In genomic region chr6:31927242-31927867, GRCh38 we compare ENCODE assay signal across 1 cellular context.
TF ChIP-seq lines count a peak whose summit lies in the region.

C2 (plus strand) TSS chr6:31927717; CDS start chr6:31927753, 36 bp downstream.

TF ChIP-seq in HepG2, 621 proteins besides CTCF, POLR2A, EP300 and RAD21 (continued from another document):
- TF ChIP-seq HIC2 (CRISPR knock-in tag; IDR thresholded peaks at IDR 0.05; ENCODE audit: low read depth) (0 out of 2 replicates have a peak, but pooled peaks have one; percentile 14), TGIF2 (CRISPR knock-in tag; IDR thresholded peaks at IDR 0.05) (peak; percentile 87), KDM1A (CRISPR knock-in tag; IDR thresholded peaks at IDR 0.05) (peak; percentile 92), SRSF4 (IDR thresholded peaks at IDR 0.05; ENCODE audit: low read depth, low read length, poor library complexity, severe bottlenecking) (no peak), ZSCAN30 (CRISPR knock-in tag; IDR thresholded peaks at IDR 0.05) (peak; percentile 73; the same call in 1 of the 2 replicates), XRCC5 (optimal IDR thresholded peaks at IDR 0.05; ENCODE audit: low read length) (peak; percentile 46), ZNF780A (CRISPR knock-in tag; IDR thresholded peaks at IDR 0.05) (peak; percentile 85; the same call in 1 of the 2 replicates), ZSCAN9 (CRISPR knock-in tag; IDR thresholded peaks at IDR 0.05; ENCODE audit: borderline replicate concordance) (peak; percentile 68), ZNF136 (CRISPR knock-in tag; IDR thresholded peaks at IDR 0.05; ENCODE audit: low read depth) (no peak; the same call in 1 of the 2 replicates), ZNF143 (CRISPR knock-in tag; IDR thresholded peaks at IDR 0.05) (peak; percentile 21; the same call in 1 of the 2 replicates), HDAC1 (CRISPR knock-in tag; IDR thresholded peaks at IDR 0.05) (peak; percentile 92; the same call in 1 of the 2 replicates), EHMT2 (IDR thresholded peaks at IDR 0.05; ENCODE audit: borderline replicate concordance, low read depth, low read length) (peak; percentile 50; the same call in 1 of the 2 replicates), ZNF20 (CRISPR knock-in tag; IDR thresholded peaks at IDR 0.05) (no peak), GATAD1 (CRISPR knock-in tag; IDR thresholded peaks at IDR 0.05) (peak; percentile 70), ZNF432 (CRISPR knock-in tag; IDR thresholded peaks at IDR 0.05; ENCODE audit: borderline replicate concordance) (no peak), ARNT2 (CRISPR knock-in tag; IDR thresholded peaks at IDR 0.05; ENCODE audit: low read depth) (peak; percentile 76), NR2C2 (CRISPR knock-in tag; IDR thresholded peaks at IDR 0.05; ENCODE audit: borderline replicate concordance) (peak; percentile 53; the same call in 1 of the 2 replicates), NCOA5 (CRISPR knock-in tag; IDR thresholded peaks at IDR 0.05) (no peak), ZMYM2 (CRISPR knock-in tag; IDR thresholded peaks at IDR 0.05) (peak; percentile 98), TP53 (CRISPR knock-in tag; conservative IDR thresholded peaks at IDR 0.05) (no peak), ZNF691 (CRISPR knock-in tag; IDR thresholded peaks at IDR 0.05; ENCODE audit: borderline replicate concordance, low read depth) (no peak; the same call in 1 of the 2 replicates), TFDP1 (CRISPR knock-in tag; IDR thresholded peaks at IDR 0.05; ENCODE audit: borderline replicate concordance) (peak; percentile 62; the same call in 1 of the 2 replicates), ZNF761 (CRISPR knock-in tag; conservative IDR thresholded peaks at IDR 0.05) (no peak), IRF1 (CRISPR knock-in tag; IDR thresholded peaks at IDR 0.05; ENCODE audit: low read depth) (no peak), ZNF782 (CRISPR knock-in tag; IDR thresholded peaks at IDR 0.05; ENCODE audit: borderline replicate concordance) (no peak), DNMT1 (CRISPR knock-in tag; IDR thresholded peaks at IDR 0.05) (0 out of 2 replicates have a peak, but pooled peaks have one; percentile 76), ZNF318 (CRISPR knock-in tag; IDR thresholded peaks at IDR 0.05) (no peak), ZFY (CRISPR knock-in tag; IDR thresholded peaks at IDR 0.05) (peak; percentile 49), ZNF891 (CRISPR knock-in tag; IDR thresholded peaks at IDR 0.05) (no peak), MLXIP (CRISPR knock-in tag; IDR thresholded peaks at IDR 0.05; ENCODE audit: borderline replicate concordance) (peak; percentile 34; the same call in 1 of the 2 replicates), TEAD3 (CRISPR knock-in tag; optimal IDR thresholded peaks at IDR 0.05; ENCODE audit: borderline replicate concordance) (peak; percentile 98), KDM6A (CRISPR knock-in tag; IDR thresholded peaks at IDR 0.05; ENCODE audit: low read depth) (peak; percentile 97), RORA (CRISPR knock-in tag; IDR thresholded peaks at IDR 0.05) (no peak), ZFAT (CRISPR knock-in tag; conservative IDR thresholded peaks at IDR 0.05) (no peak), NFE2 (CRISPR knock-in tag; IDR thresholded peaks at IDR 0.05) (no peak), ZNF138 (CRISPR knock-in tag; IDR thresholded peaks at IDR 0.05; ENCODE audit: low read depth) (no peak), NCOR1 (IDR thresholded peaks at IDR 0.05; ENCODE audit: borderline replicate concordance, low read length) (peak; percentile 92), CSRNP2 (CRISPR knock-in tag; conservative IDR thresholded peaks at IDR 0.05; ENCODE audit: low read depth) (no peak)
- TF ChIP-seq, protein P1, sequence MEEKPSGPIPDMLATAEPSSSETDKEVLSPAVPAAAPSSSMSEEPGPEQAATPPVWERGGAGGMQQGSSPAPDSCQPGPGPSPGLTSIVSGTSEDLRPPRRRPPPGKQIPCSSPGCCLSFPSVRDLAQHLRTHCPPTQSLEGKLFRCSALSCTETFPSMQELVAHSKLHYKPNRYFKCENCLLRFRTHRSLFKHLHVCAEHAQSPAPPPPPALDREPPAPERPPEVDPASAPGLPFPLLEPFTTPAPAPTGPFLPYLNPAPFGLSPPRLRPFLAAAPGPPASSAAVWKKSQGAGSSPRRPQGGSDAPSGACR (CRISPR knock-in tag; IDR thresholded peaks at IDR 0.05): peak; percentile 62; the same call in 1 of the 2 replicates
